Comparison of ENCODE assay signal across 12 cellular contexts in the genomic region with DNA sequence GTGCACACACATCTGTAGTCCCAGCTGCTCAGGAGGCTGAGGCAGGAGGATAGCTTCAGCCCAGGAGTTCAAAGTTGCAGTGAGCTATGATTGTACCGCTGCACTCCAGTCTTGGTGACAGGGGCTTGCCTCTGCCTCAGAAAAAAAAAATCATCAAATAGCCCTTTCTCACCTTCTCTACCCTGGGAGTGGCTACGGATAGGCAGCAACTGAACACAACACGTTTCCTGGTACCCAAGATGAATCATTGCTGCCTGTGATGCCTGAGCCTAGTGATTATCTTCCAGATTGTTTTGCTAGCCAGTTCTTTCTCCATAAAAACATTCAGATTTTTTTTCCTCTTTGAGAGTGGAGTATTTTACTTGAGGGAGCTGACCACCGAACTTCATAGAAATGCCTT. TPM values are rescaled to one million over a fixed set of nuclear protein-coding genes. Genes with fewer than 3 reads are reported as not detected.
DNase-seq lines count a peak whose midpoint lies in the region; ATAC-seq lines count a peak whose summit lies in the region.
"Had no signal": no experiment of that assay in that cellular context is flagged by ENCODE, and none has a peak within 500 bp of the region (broad histone marks: within the 10 kb centered on the region; RNA-seq: fewer than 3 reads in every experiment).

No MANE protein-coding gene starts in this region.

- no peaks in the 10 kb centered on the region for H3K27me3 ChIP-seq in effector memory CD4-positive, alpha-beta T cell (replicated peaks; ENCODE audit: control insufficient read depth, insufficient read depth, low read length, poor library complexity, severe bottlenecking)
- H3K27me3 ChIP-seq: BE2C had no signal

- peaks cover 92% of the 10 kb centered on the region for H3K4me1 Mint-ChIP-seq in stimulated activated naive CD8-positive, alpha-beta T cell treated with anti-CD3 and anti-CD28 coated beads, Interleukin-15, Interleukin-2, amounts not matched to agents 100 ng/mL and 50 ng/mL, for 24 hours (ENCODE audit: low read depth)

- peak; percentile 32 for DNase-seq in activated naive CD4-positive, alpha-beta T cell treated with Interleukin-2 at 50 U/mL for 16 hours
- no peak for DNase-seq in activated naive CD4-positive, alpha-beta T cell (lab: John Stamatoyannopoulos, UW)
- peak; percentile 34 to 40 for DNase-seq in activated CD4-positive, alpha-beta T cell treated with anti-CD3 and anti-CD28 coated beads, Interleukin-2, amount 50 U/mL, for 4 hours
- no peak for DNase-seq in effector memory CD4-positive, alpha-beta T cell
- no peak for DNase-seq in G401 (ENCODE audit: low spot score)
- DNase-seq: BE2C, left ventricle myocardium superior, psoas muscle had no signal

- H3K27me3 Mint-ChIP-seq in stimulated activated naive CD8-positive, alpha-beta T cell treated with anti-CD3 and anti-CD28 coated beads, Interleukin-15, Interleukin-2, amounts not matched to agents 100 ng/mL and 50 ng/mL, for 24 hours = no peaks in the 10 kb centered on the region

- peak overlapping the region; percentile 52 for H3K27ac ChIP-seq in effector memory CD4-positive, alpha-beta T cell (ENCODE audit: insufficient read depth, low read length, poor library complexity, severe bottlenecking)
- H3K27ac ChIP-seq: psoas muscle, VCaP had no signal

- peak overlapping the region; percentile 63 for H3K27ac Mint-ChIP-seq in stimulated activated naive CD8-positive, alpha-beta T cell treated with anti-CD3 and anti-CD28 coated beads, Interleukin-15, Interleukin-2, amounts not matched to agents 100 ng/mL and 50 ng/mL, for 24 hours

- H3K36me3 Mint-ChIP-seq in stimulated activated naive CD8-positive, alpha-beta T cell treated with anti-CD3 and anti-CD28 coated beads, Interleukin-15, Interleukin-2, amounts not matched to agents 100 ng/mL and 50 ng/mL, for 24 hours (ENCODE audit: low read depth) = peaks cover 12% of the 10 kb centered on the region

- in situ Hi-C loops in G401 (cut with HindIII; ENCODE audit: low sequenced_read_pairs) = no loop called here

- H3K4me3 ChIP-seq in effector memory CD4-positive, alpha-beta T cell (ENCODE audit: insufficient read depth, low read depth, low read length, poor library complexity, severe bottlenecking) = no peak overlapping the region
- H3K4me3 ChIP-seq: psoas muscle had no signal

- no peaks in the 10 kb centered on the region for H3K9me3 ChIP-seq in effector memory CD4-positive, alpha-beta T cell (ENCODE audit: control insufficient read depth, low read length)
- H3K9me3 ChIP-seq: BE2C, psoas muscle had no signal

- ATAC-seq in HG03159 (IDR thresholded peaks at IDR 0.05; ENCODE audit: unreplicated experiment) (no peak), HG02642 (IDR thresholded peaks at IDR 0.05; ENCODE audit: poor library complexity, unreplicated experiment) (no peak)
- ATAC-seq: left ventricle myocardium superior, psoas muscle had no signal

- no peaks in the 10 kb centered on the region for H3K9me3 Mint-ChIP-seq in stimulated activated naive CD8-positive, alpha-beta T cell treated with anti-CD3 and anti-CD28 coated beads, Interleukin-15, Interleukin-2, amounts not matched to agents 100 ng/mL and 50 ng/mL, for 24 hours

- H3K36me3 ChIP-seq in effector memory CD4-positive, alpha-beta T cell (ENCODE audit: control insufficient read depth, insufficient read depth, low read length) = no peaks in the 10 kb centered on the region
- H3K36me3 ChIP-seq: BE2C had no signal

- H3K4me3 Mint-ChIP-seq in stimulated activated naive CD8-positive, alpha-beta T cell treated with anti-CD3 and anti-CD28 coated beads, Interleukin-15, Interleukin-2, amounts not matched to agents 100 ng/mL and 50 ng/mL, for 24 hours = peak overlapping the region; percentile 1

- H3K4me1 ChIP-seq in effector memory CD4-positive, alpha-beta T cell (ENCODE audit: control insufficient read depth, insufficient read depth, low read length, poor library complexity, severe bottlenecking) = peaks cover 81% of the 10 kb centered on the region
- H3K4me1 ChIP-seq: BE2C had no signal

RNA-seq across cellular contexts. Expression of a gene that starts 13.5 kb away (rescaled TPM):
- 11.3 and 15.2 TPM in 2 replicates for total RNA-seq in G401 (2014; rRNA removed; shearing (Covaris generic))

Comparison
In these comparisons a context has a peak if more than half of its experiments do, and no peak if none do; other contexts are left out.
1. DNase-seq: peak in activated naive CD4-positive, alpha-beta T cell treated with Interleukin-2 at 50 U/mL for 16 hours (single experiment) and activated CD4-positive, alpha-beta T cell treated with anti-CD3 and anti-CD28 coated beads, Interleukin-2, amount 50 U/mL, for 4 hours (2 of 2); none in activated naive CD4-positive, alpha-beta T cell (0 of 4), effector memory CD4-positive, alpha-beta T cell (0 of 3) and G401 (single experiment).